ENCODE assay signal across 12 cellular contexts in genomic region chr11:34599406-34599901, GRCh38. TPM values are rescaled to one million over a fixed set of nuclear protein-coding genes. Genes with fewer than 3 reads are reported as not detected.
DNase-seq lines count a peak whose midpoint lies in the region; ATAC-seq, FAIRE-seq and TF ChIP-seq lines count a peak whose summit lies in the region.
"Had no signal": no experiment of that assay in that cellular context is flagged by ENCODE, and none has a peak within 500 bp of the region (broad histone marks: within the 10 kb centered on the region; RNA-seq: fewer than 3 reads in every experiment).

No MANE protein-coding gene starts in this region.

- intact Hi-C loops in activated CD8-positive, alpha-beta T cell treated with anti-CD3 and anti-CD28 coated beads for 36 hours (cut with micrococcal nuclease) = no loop called here
- intact Hi-C loops in testis (cut with DNase I; ENCODE audit: low total_unique reads) = no loop called here

- no peaks in the 10 kb centered on the region for H3K36me3 ChIP-seq in testis (ENCODE audit: low read depth, missing control alignments)
- H3K36me3 ChIP-seq: BE2C had no signal

- CTCF ChIA-PET in activated CD8-positive, alpha-beta T cell treated with anti-CD3 and anti-CD28 coated beads for 36 hours (lab: Charles Lee) = no interaction called here
- CTCF ChIA-PET in activated CD8-positive, alpha-beta T cell treated with anti-CD3 and anti-CD28 coated beads, Interleukin-2, amount 10 ng/mL, durations not matched to agents 7 days and 5 days (lab: Charles Lee) = no interaction called here

- peaks cover 21% of the 10 kb centered on the region for H3K4me1 ChIP-seq in testis
- H3K4me1 ChIP-seq: BE2C had no signal

- no peak for FAIRE-seq in GM12891 (lab: Jason Lieb, UNC)

- H3K4me3 ChIP-seq in fibroblast of villous mesenchyme (ENCODE audit: low read depth, low read length) (no peak overlapping the region), testis (no peak overlapping the region)
- H3K4me3 ChIP-seq: lung had no signal

- POLR2A ChIA-PET in activated CD8-positive, alpha-beta T cell treated with anti-CD3 and anti-CD28 coated beads for 36 hours (lab: Charles Lee) = no interaction called here
- POLR2A ChIA-PET in activated CD8-positive, alpha-beta T cell treated with anti-CD3 and anti-CD28 coated beads, Interleukin-2, amount 10 ng/mL, durations not matched to agents 7 days and 5 days (lab: Charles Lee) = no interaction called here

- whole genome bisulfite sequencing in testis, 2 donors = 49 to 58% methylated on average over 8 of the region's 8 CpGs

- H3K27me3 ChIP-seq in testis = no peaks in the 10 kb centered on the region
- H3K27me3 ChIP-seq: BE2C had no signal

- TF ChIP-seq POLR2A in testis (IDR thresholded peaks at IDR 0.05) (no peak), GM12891 (IDR thresholded peaks at IDR 0.05; ENCODE audit: low read depth, low read length) (no peak)

- DNase-seq in activated CD8-positive, alpha-beta T cell treated with anti-CD3 and anti-CD28 coated beads for 36 hours = no peak
- no peak for DNase-seq in activated CD8-positive, alpha-beta T cell treated with anti-CD3 and anti-CD28 coated beads, Interleukin-2, amount 10 ng/mL, durations not matched to agents 7 days and 5 days
- DNase-seq in fibroblast of villous mesenchyme (ENCODE audit: low read depth) (peak; percentile 90), testis (no peak), NCI-H82 (lab: John Stamatoyannopoulos, UW) (no peak), GM19238 (ENCODE audit: insufficient read length, low spot score) (no peak), GM12891 (ENCODE audit: insufficient read length, low spot score) (no peak)
- DNase-seq: BE2C, SIG-M5 had no signal

- H3K4me1 Mint-ChIP-seq in activated CD8-positive, alpha-beta T cell treated with anti-CD3 and anti-CD28 coated beads for 36 hours (ENCODE audit: low read depth) = peaks cover 11% of the 10 kb centered on the region
- H3K4me1 Mint-ChIP-seq in activated CD8-positive, alpha-beta T cell treated with anti-CD3 and anti-CD28 coated beads, Interleukin-2, amount 10 ng/mL, durations not matched to agents 7 days and 5 days (ENCODE audit: low read depth) = peaks cover 9% of the 10 kb centered on the region

- H3K27ac ChIP-seq in testis = peak overlapping the region; percentile 17 to 55

- H3K36me3 Mint-ChIP-seq in activated CD8-positive, alpha-beta T cell treated with anti-CD3 and anti-CD28 coated beads for 36 hours (ENCODE audit: low read depth) = no peaks in the 10 kb centered on the region
- no peaks in the 10 kb centered on the region for H3K36me3 Mint-ChIP-seq in activated CD8-positive, alpha-beta T cell treated with anti-CD3 and anti-CD28 coated beads, Interleukin-2, amount 10 ng/mL, durations not matched to agents 7 days and 5 days (ENCODE audit: low read depth)
- H3K36me3 Mint-ChIP-seq: brain had no signal

- H3K9me3 ChIP-seq in testis = no peaks in the 10 kb centered on the region
- H3K9me3 ChIP-seq: BE2C had no signal

- no peak overlapping the region for H3K27ac Mint-ChIP-seq in activated CD8-positive, alpha-beta T cell treated with anti-CD3 and anti-CD28 coated beads for 36 hours
- no peak overlapping the region for H3K27ac Mint-ChIP-seq in activated CD8-positive, alpha-beta T cell treated with anti-CD3 and anti-CD28 coated beads, Interleukin-2, amount 10 ng/mL, durations not matched to agents 7 days and 5 days

- no peak overlapping the region for H3K4me3 Mint-ChIP-seq in activated CD8-positive, alpha-beta T cell treated with anti-CD3 and anti-CD28 coated beads for 36 hours
- no peak overlapping the region for H3K4me3 Mint-ChIP-seq in activated CD8-positive, alpha-beta T cell treated with anti-CD3 and anti-CD28 coated beads, Interleukin-2, amount 10 ng/mL, durations not matched to agents 7 days and 5 days
- H3K4me3 Mint-ChIP-seq: brain had no signal

- H3K27me3 Mint-ChIP-seq in activated CD8-positive, alpha-beta T cell treated with anti-CD3 and anti-CD28 coated beads for 36 hours = peaks cover 24% of the 10 kb centered on the region
- H3K27me3 Mint-ChIP-seq in activated CD8-positive, alpha-beta T cell treated with anti-CD3 and anti-CD28 coated beads, Interleukin-2, amount 10 ng/mL, durations not matched to agents 7 days and 5 days (ENCODE audit: low read depth) = peaks cover 6% of the 10 kb centered on the region

- H3K9me3 Mint-ChIP-seq in activated CD8-positive, alpha-beta T cell treated with anti-CD3 and anti-CD28 coated beads for 36 hours = no peaks in the 10 kb centered on the region
- no peaks in the 10 kb centered on the region for H3K9me3 Mint-ChIP-seq in activated CD8-positive, alpha-beta T cell treated with anti-CD3 and anti-CD28 coated beads, Interleukin-2, amount 10 ng/mL, durations not matched to agents 7 days and 5 days (ENCODE audit: insufficient read depth)

- peak; percentile 17 for ATAC-seq in activated CD8-positive, alpha-beta T cell treated with anti-CD3 and anti-CD28 coated beads for 36 hours
- no peak for ATAC-seq in activated CD8-positive, alpha-beta T cell treated with anti-CD3 and anti-CD28 coated beads, Interleukin-2, amount 10 ng/mL, durations not matched to agents 7 days and 5 days
- peak; percentile 79 for ATAC-seq in SK-N-SH treated with all-trans-retinoic acid at 6 μM for 48 hours

- TF ChIP-seq CTCF in activated CD8-positive, alpha-beta T cell treated with anti-CD3 and anti-CD28 coated beads for 36 hours (IDR thresholded peaks at IDR 0.05) = no peak
- no peak for TF ChIP-seq CTCF in fibroblast of villous mesenchyme (IDR thresholded peaks at IDR 0.05; ENCODE audit: insufficient read depth, low read depth, low read length)
- no peak for TF ChIP-seq CTCF in testis (IDR thresholded peaks at IDR 0.05)

TF ChIP-seq in SK-N-SH treated with all-trans-retinoic acid at 6 μM for 48 hours, 23 proteins besides CTCF, POLR2A, EP300 and RAD21:
- TF ChIP-seq ZFP3 (CRISPR knock-in tag; IDR thresholded peaks at IDR 0.05) (peak; percentile 71; the same call in 1 of the 2 replicates), OSR1 (CRISPR knock-in tag; IDR thresholded peaks at IDR 0.05) (peak; percentile 81; the same call in 1 of the 2 replicates), SNAI2 (CRISPR knock-in tag; IDR thresholded peaks at IDR 0.05) (no peak), CSDC2 (CRISPR knock-in tag; IDR thresholded peaks at IDR 0.05) (peak; percentile 71; the same call in 1 of the 2 replicates), ISL1 (CRISPR knock-in tag; IDR thresholded peaks at IDR 0.05) (peak; percentile 30)

TF ChIP-seq in GM12891, 5 proteins besides CTCF, POLR2A, EP300 and RAD21:
- TF ChIP-seq POU2F2 (IDR thresholded peaks at IDR 0.05; ENCODE audit: low read depth, low read length) = no peak
- no peak for TF ChIP-seq SPI1 (IDR thresholded peaks at IDR 0.05; ENCODE audit: low read depth, low read length)
- TF ChIP-seq TAF1 (IDR thresholded peaks at IDR 0.05; ENCODE audit: low read depth, low read length) = no peak
- no peak for TF ChIP-seq PAX5 (IDR thresholded peaks at IDR 0.05; ENCODE audit: insufficient read depth, low read length, severe bottlenecking)
- TF ChIP-seq POLR2AphosphoS5 (IDR thresholded peaks at IDR 0.05; ENCODE audit: low read depth, low read length) = no peak
TF ChIP-seq in GM12891: peak in this region for 0.

RNA-seq across cellular contexts. Expression of gene EHF, which starts 21.4 kb away (rescaled TPM):
- not detected for total RNA-seq in activated CD8-positive, alpha-beta T cell treated with anti-CD3 and anti-CD28 coated beads for 36 hours
- total RNA-seq in activated CD8-positive, alpha-beta T cell treated with anti-CD3 and anti-CD28 coated beads, Interleukin-2, amount 10 ng/mL, durations not matched to agents 7 days and 5 days = not detected
- total RNA-seq in fibroblast of villous mesenchyme (under 0.01 TPM in 1 of 2 replicates, not detected in the other), testis (1 to 10 TPM in 1 of 2 donors, under 1 TPM in 1; 0.24 to 1.1 TPM)
- polyA plus RNA-seq in testis (ENCODE audit: insufficient read depth, low read depth, low replicate concordance) = 3.5 TPM
- polyA plus RNA-seq in GM12891 (2012; ENCODE audit: low read depth, missing spikeins) = 0.05 TPM
